ENCODE assay signal across 19 cellular contexts in the genomic region with DNA sequence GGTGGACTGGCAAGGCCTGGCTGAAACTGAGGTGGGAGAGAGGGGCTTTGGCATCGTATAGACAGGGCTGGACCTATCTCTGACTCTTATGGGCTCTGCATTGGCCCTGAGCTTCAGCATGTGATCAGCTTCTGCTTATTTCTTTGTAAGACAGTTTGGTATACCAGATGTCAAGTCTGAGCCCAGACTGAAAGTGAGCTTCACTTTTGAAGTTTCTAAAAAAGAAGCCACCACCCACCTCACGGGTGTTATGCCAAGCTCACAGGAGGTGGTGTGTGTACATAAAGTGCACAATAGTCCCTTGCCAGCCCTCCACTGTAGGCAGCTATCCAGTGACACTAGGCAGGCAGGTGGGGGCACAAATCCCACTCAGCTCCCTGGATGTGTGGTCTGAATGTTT.
"Had no signal": no experiment of that assay in that cellular context is flagged by ENCODE, and none has a peak within 500 bp of the region (broad histone marks: within the 10 kb centered on the region; RNA-seq: fewer than 3 reads in every experiment).

No MANE protein-coding gene starts in this region.

- H3K4me3 ChIP-seq: esophagus muscularis mucosa, gastrocnemius medialis, heart right ventricle, sigmoid colon, skin epidermis, stomach, thoracic aorta, transverse colon had no signal

- H3K9me3 ChIP-seq: gastrocnemius medialis, neutrophil, thoracic aorta, transverse colon had no signal

- H3K4me1 ChIP-seq: esophagus muscularis mucosa, gastrocnemius medialis, heart right ventricle, sigmoid colon had no signal

- H3K4me3 Mint-ChIP-seq: dendritic cell treated with granulocyte-macrophage colony-stimulating factor and Interleukin-4, amounts not matched to agents 40 ng/mL and 50 ng/mL, for 4 days; effector memory CD8-positive, alpha-beta T cell; naive thymus-derived CD4-positive, alpha-beta T cell had no signal

- H3K27me3 ChIP-seq: esophagus muscularis mucosa, gastrocnemius medialis, heart right ventricle, neutrophil, sigmoid colon, stomach, transverse colon had no signal

- ATAC-seq: effector memory CD8-positive, alpha-beta T cell; gastrocnemius medialis; heart right ventricle; left lobe of liver; naive thymus-derived CD4-positive, alpha-beta T cell had no signal

- H3K27ac Mint-ChIP-seq: dendritic cell treated with granulocyte-macrophage colony-stimulating factor and Interleukin-4, amounts not matched to agents 40 ng/mL and 50 ng/mL, for 4 days; effector memory CD8-positive, alpha-beta T cell; naive thymus-derived CD4-positive, alpha-beta T cell; nephron progenitor cell had no signal

- H3K4me1 Mint-ChIP-seq: naive thymus-derived CD4-positive, alpha-beta T cell had no signal

- H3K36me3 ChIP-seq: esophagus muscularis mucosa, gastrocnemius medialis, heart right ventricle, neutrophil, sigmoid colon, stomach, thoracic aorta, transverse colon had no signal

- H3K27ac ChIP-seq: epithelial cell of prostate, esophagus muscularis mucosa, gastrocnemius medialis, heart right ventricle, neutrophil, sigmoid colon, skin epidermis, stomach, thoracic aorta, transverse colon had no signal

- H3K9me3 Mint-ChIP-seq: dendritic cell treated with granulocyte-macrophage colony-stimulating factor and Interleukin-4, amounts not matched to agents 40 ng/mL and 50 ng/mL, for 4 days had no signal

- H3K27me3 Mint-ChIP-seq: dendritic cell treated with granulocyte-macrophage colony-stimulating factor and Interleukin-4, amounts not matched to agents 40 ng/mL and 50 ng/mL, for 4 days had no signal

- DNase-seq: effector memory CD8-positive, alpha-beta T cell; gastrocnemius medialis; heart right ventricle; naive thymus-derived CD4-positive, alpha-beta T cell; nephron progenitor cell; sigmoid colon; stimulated activated CD4-positive, alpha-beta T cell treated with anti-CD3 and anti-CD28 coated beads, Interleukin-2, amount 100 ng/mL, for 24 hours; stimulated activated CD4-positive, alpha-beta T cell treated with anti-CD3 and anti-CD28 coated beads, Interleukin-4, amount 100 ng/mL, for 4 hours; stimulated activated naive CD4-positive, alpha-beta T cell; stomach; substantia nigra; transverse colon had no signal
